In the genomic region with DNA sequence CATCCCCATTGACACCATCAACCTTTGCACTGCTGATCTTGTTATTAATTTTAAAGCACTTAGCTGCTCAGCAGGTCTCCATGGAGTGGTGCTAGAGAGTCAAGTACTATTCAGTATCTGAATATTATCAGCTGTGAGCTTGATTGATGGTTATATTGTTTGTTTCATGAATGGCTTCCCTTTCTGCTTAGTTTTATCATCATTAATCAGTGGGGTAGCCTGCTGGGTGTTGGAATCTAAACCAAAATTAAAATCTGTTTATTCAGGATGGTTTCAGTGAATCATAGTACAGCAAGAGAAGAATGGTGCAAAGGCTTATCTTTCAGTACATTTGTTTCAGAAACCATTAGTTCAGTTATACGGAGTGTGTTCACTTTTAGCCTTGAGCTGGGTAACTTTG, we compare ENCODE assay signal across 1 cellular context.
TF ChIP-seq lines count a peak whose summit lies in the region.

No MANE protein-coding gene starts in this region.

TF ChIP-seq in IMR-90, 13 proteins besides CTCF, POLR2A, EP300 and RAD21 (continued from another document):
- TF ChIP-seq MXI1 (IDR thresholded peaks at IDR 0.05; ENCODE audit: borderline replicate concordance, low read depth, low read length) (no peak), RCOR1 (IDR thresholded peaks at IDR 0.05; ENCODE audit: insufficient replicate concordance, low read length) (no peak), MAZ (IDR thresholded peaks at IDR 0.05; ENCODE audit: borderline replicate concordance, low read depth, low read length) (no peak), RFX5 (IDR thresholded peaks at IDR 0.05; ENCODE audit: low read depth, low read length) (no peak), FOS (IDR thresholded peaks at IDR 0.05; ENCODE audit: low read depth, low read length) (no peak), ELK1 (IDR thresholded peaks at IDR 0.05; ENCODE audit: borderline replicate concordance, low read depth, low read length) (no peak), CHD1 (IDR thresholded peaks at IDR 0.05; ENCODE audit: low read depth, low read length) (no peak), SMC3 (IDR thresholded peaks at IDR 0.05; ENCODE audit: low read depth, low read length) (no peak)
- TF ChIP-seq, protein P1, sequence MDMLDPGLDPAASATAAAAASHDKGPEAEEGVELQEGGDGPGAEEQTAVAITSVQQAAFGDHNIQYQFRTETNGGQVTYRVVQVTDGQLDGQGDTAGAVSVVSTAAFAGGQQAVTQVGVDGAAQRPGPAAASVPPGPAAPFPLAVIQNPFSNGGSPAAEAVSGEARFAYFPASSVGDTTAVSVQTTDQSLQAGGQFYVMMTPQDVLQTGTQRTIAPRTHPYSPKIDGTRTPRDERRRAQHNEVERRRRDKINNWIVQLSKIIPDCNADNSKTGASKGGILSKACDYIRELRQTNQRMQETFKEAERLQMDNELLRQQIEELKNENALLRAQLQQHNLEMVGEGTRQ (IDR thresholded peaks at IDR 0.05; ENCODE audit: low read depth, low read length) = no peak
TF ChIP-seq in IMR-90: peak in this region for 0.
